15 cellular contexts compared by ENCODE assay signal in the genomic region with DNA sequence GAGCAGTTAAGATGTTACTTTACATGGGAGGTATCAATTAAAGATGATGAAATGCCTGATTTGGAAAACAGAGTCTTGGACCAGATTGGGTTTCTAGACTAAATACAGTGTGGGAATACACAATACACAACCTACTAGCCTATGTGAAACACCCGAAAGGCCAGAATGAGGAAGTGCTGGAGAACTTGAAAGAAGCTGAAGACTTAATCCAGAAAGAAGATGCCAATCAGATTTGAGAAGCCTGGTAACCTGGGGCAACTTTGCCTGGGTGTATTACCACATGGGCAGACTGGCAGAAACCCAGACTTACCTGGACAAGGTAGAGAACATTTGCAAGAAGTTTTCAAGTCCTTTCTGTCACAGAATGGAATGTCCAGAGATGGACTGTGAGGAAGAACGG.
"Had no signal": no experiment of that assay in that cellular context is flagged by ENCODE, and none has a peak within 500 bp of the region (broad histone marks: within the 10 kb centered on the region; RNA-seq: fewer than 3 reads in every experiment).

No MANE protein-coding gene starts in this region.

- H3K36me3 Mint-ChIP-seq: type B pancreatic cell had no signal

- H3K4me3 Mint-ChIP-seq: activated naive CD4-positive, alpha-beta T cell treated with anti-CD3 and anti-CD28 coated beads, Interleukin-2, amount 10 ng/mL, durations not matched to agents 7 days and 5 days; activated T-helper 17 cell treated with anti-CD3 and anti-CD28 coated beads, Interleukin-2, amount 50 U/mL, for 72 hours; nephron; type B pancreatic cell had no signal

- DNase-seq: activated CD4-positive, alpha-beta T cell treated with anti-CD3 and anti-CD28 coated beads for 4 hours; activated naive CD4-positive, alpha-beta T cell treated with anti-CD3 and anti-CD28 coated beads, Interleukin-2, amount 10 ng/mL, durations not matched to agents 7 days and 5 days; caudate nucleus; colonic mucosa; effector CD4-positive, alpha-beta T cell; left lung; mesenchymal stem cell; stimulated activated CD4-positive, alpha-beta T cell treated with anti-CD3 and anti-CD28 coated beads, Interleukin-2, amount 100 ng/mL, for 48 hours; stimulated activated naive CD4-positive, alpha-beta T cell treated with Interleukin-2 at 50 U/mL for 16 hours; WERI-Rb-1 had no signal

- ATAC-seq: activated T-helper 17 cell treated with anti-CD3 and anti-CD28 coated beads, Interleukin-2, amount 50 U/mL, for 72 hours; gastroesophageal sphincter; left lung had no signal

- H3K9me3 ChIP-seq: colonic mucosa, gastroesophageal sphincter, left lung had no signal

- H3K27ac ChIP-seq: colonic mucosa, epithelial cell of prostate, gastroesophageal sphincter, left lung, WERI-Rb-1 had no signal

- H3K4me1 ChIP-seq: colonic mucosa, gastroesophageal sphincter, left lung had no signal

- H3K4me1 Mint-ChIP-seq: activated T-helper 17 cell treated with anti-CD3 and anti-CD28 coated beads, Interleukin-2, amount 50 U/mL, for 72 hours; nephron had no signal

- H3K9me3 Mint-ChIP-seq: activated naive CD4-positive, alpha-beta T cell treated with anti-CD3 and anti-CD28 coated beads, Interleukin-2, amount 10 ng/mL, durations not matched to agents 7 days and 5 days; activated T-helper 17 cell treated with anti-CD3 and anti-CD28 coated beads, Interleukin-2, amount 50 U/mL, for 72 hours; nephron; type B pancreatic cell had no signal

- H3K27ac Mint-ChIP-seq: activated naive CD4-positive, alpha-beta T cell treated with anti-CD3 and anti-CD28 coated beads, Interleukin-2, amount 10 ng/mL, durations not matched to agents 7 days and 5 days; activated T-helper 17 cell treated with anti-CD3 and anti-CD28 coated beads, Interleukin-2, amount 50 U/mL, for 72 hours; nephron; type B pancreatic cell had no signal

- H3K27me3 Mint-ChIP-seq: activated naive CD4-positive, alpha-beta T cell treated with anti-CD3 and anti-CD28 coated beads, Interleukin-2, amount 10 ng/mL, durations not matched to agents 7 days and 5 days; activated T-helper 17 cell treated with anti-CD3 and anti-CD28 coated beads, Interleukin-2, amount 50 U/mL, for 72 hours; type B pancreatic cell had no signal

- H3K36me3 ChIP-seq: colonic mucosa, gastroesophageal sphincter had no signal

- H3K27me3 ChIP-seq: colonic mucosa, gastroesophageal sphincter, left lung had no signal

- H3K4me3 ChIP-seq: colonic mucosa, gastroesophageal sphincter, left lung had no signal
